8 cellular contexts compared by ENCODE assay signal in genomic region chr19:12880551-12881171, GRCh38. TPM values are rescaled to one million over a fixed set of nuclear protein-coding genes. Genes with fewer than 3 reads are reported as not detected.
DNase-seq lines count a peak whose midpoint lies in the region; ATAC-seq and TF ChIP-seq lines count a peak whose summit lies in the region.

No MANE protein-coding gene starts in this region.

- H4K20me1 ChIP-seq in osteoblast (ENCODE audit: insufficient read depth, low read length): no peaks in the 10 kb centered on the region

- intact Hi-C loops in activated CD8-positive, alpha-beta T cell treated with anti-CD3 and anti-CD28 coated beads for 36 hours (cut with micrococcal nuclease): loop anchor here (10.0 kb wide), 1 partner anchor 54 kb away; the partner anchor contains the start of genes CALR and FARSA

- H3K27ac ChIP-seq in foreskin keratinocyte (peak overlapping the region; percentile 76), osteoblast (ENCODE audit: low read depth, low read length) (no peak overlapping the region)

- H3K4me1 ChIP-seq in foreskin keratinocyte (no peaks in the 10 kb centered on the region), osteoblast (ENCODE audit: insufficient read depth, low read length) (peaks cover 6% of the 10 kb centered on the region)

- CTCF ChIA-PET in activated CD8-positive, alpha-beta T cell treated with anti-CD3 and anti-CD28 coated beads for 36 hours (lab: Charles Lee): interaction anchor here (1.0 to 9.0 kb wide), 9 partner anchors 8 to 123 kb away, joined by 3 to 67 read pairs (median 6); no protein-coding TSS in a partner anchor

- H3K4me1 Mint-ChIP-seq in activated CD8-positive, alpha-beta T cell treated with anti-CD3 and anti-CD28 coated beads for 36 hours (ENCODE audit: low read depth): peaks cover 16% of the 10 kb centered on the region

- peak overlapping the region; percentile 94 for H2AFZ ChIP-seq in osteoblast (ENCODE audit: low read length)

- H3K4me3 ChIP-seq in osteoblast (ENCODE audit: insufficient read depth, low read length): peak overlapping the region; percentile 83

- peaks cover 6% of the 10 kb centered on the region for H3K36me3 ChIP-seq in osteoblast (ENCODE audit: insufficient read depth, low read length)

- no peaks in the 10 kb centered on the region for H3K79me2 ChIP-seq in osteoblast (ENCODE audit: insufficient read depth, low read length)

- no peaks in the 10 kb centered on the region for H3K27me3 Mint-ChIP-seq in activated CD8-positive, alpha-beta T cell treated with anti-CD3 and anti-CD28 coated beads for 36 hours

- peak overlapping the region; percentile 88 for H3K27ac Mint-ChIP-seq in activated CD8-positive, alpha-beta T cell treated with anti-CD3 and anti-CD28 coated beads for 36 hours

- peaks cover 9% of the 10 kb centered on the region for H3K9me3 ChIP-seq in osteoblast (ENCODE audit: low read depth, low read length)

- POLR2A ChIA-PET in activated CD8-positive, alpha-beta T cell treated with anti-CD3 and anti-CD28 coated beads for 36 hours (lab: Charles Lee): interaction anchor here (1.1 to 2.6 kb wide), 4 partner anchors 8 to 58 kb away, joined by 3 to 9 read pairs (median 4); partner anchors contain the start of gene CALR

- peaks cover 7% of the 10 kb centered on the region for H3K9me3 Mint-ChIP-seq in activated CD8-positive, alpha-beta T cell treated with anti-CD3 and anti-CD28 coated beads for 36 hours

- ATAC-seq in HG03066 (IDR thresholded peaks at IDR 0.05; ENCODE audit: low read depth, unreplicated experiment) (peak; percentile 28), foreskin keratinocyte (peak; percentile 15)
- no peak for ATAC-seq in activated CD8-positive, alpha-beta T cell treated with anti-CD3 and anti-CD28 coated beads for 36 hours

- peaks cover 6% of the 10 kb centered on the region for H3K36me3 Mint-ChIP-seq in activated CD8-positive, alpha-beta T cell treated with anti-CD3 and anti-CD28 coated beads for 36 hours (ENCODE audit: low read depth)

- DNase-seq in activated CD4-positive, alpha-beta T cell treated with anti-CD3 and anti-CD28 coated beads for 48 hours: peak; percentile 21
- DNase-seq in activated CD4-positive, alpha-beta T cell treated with anti-CD3 and anti-CD28 coated beads for 4 hours: no peak
- DNase-seq in activated CD8-positive, alpha-beta T cell treated with anti-CD3 and anti-CD28 coated beads for 36 hours: peak; percentile 32
- DNase-seq in foreskin keratinocyte: peak in 1 of 2 donors; percentile 26
- DNase-seq in osteoblast (ENCODE audit: insufficient read length, low spot score, missing footprints): peak; percentile 95
- no peak for DNase-seq in HuH-7 (ENCODE audit: low spot score)
- DNase-seq in NCI-H1048 (lab: John Stamatoyannopoulos, UW): no peak

- H3K27me3 ChIP-seq in foreskin keratinocyte (no peaks in the 10 kb centered on the region), osteoblast (ENCODE audit: insufficient read depth, low read length) (peaks cover 14% of the 10 kb centered on the region)

- peak overlapping the region; percentile 90 for H3K4me3 Mint-ChIP-seq in activated CD8-positive, alpha-beta T cell treated with anti-CD3 and anti-CD28 coated beads for 36 hours

- peak overlapping the region; percentile 82 for H3K4me2 ChIP-seq in osteoblast (ENCODE audit: insufficient read depth, low read length)

- TF ChIP-seq CTCF in activated CD8-positive, alpha-beta T cell treated with anti-CD3 and anti-CD28 coated beads for 36 hours (IDR thresholded peaks at IDR 0.05): no peak
- TF ChIP-seq CTCF in foreskin keratinocyte (conservative IDR thresholded peaks at IDR 0.05): no peak
- TF ChIP-seq CTCF in osteoblast (IDR thresholded peaks at IDR 0.05; ENCODE audit: extremely low read depth, low read depth, low read length): no peak

RNA-seq across cellular contexts. Expression of gene DNASE2, which starts 0.6 kb away (rescaled TPM):
- 10 to 100 TPM; 22.3 to 26.1 TPM for total RNA-seq in activated CD8-positive, alpha-beta T cell treated with anti-CD3 and anti-CD28 coated beads for 36 hours
- total RNA-seq in foreskin keratinocyte: 28.2 and 36.3 TPM in 2 replicates
- polyA plus RNA-seq in foreskin keratinocyte: 36.1 and 44.0 TPM in 2 replicates
- 48.1 and 61.0 TPM in 2 replicates for total RNA-seq in osteoblast

RNA-seq across cellular contexts. Expression of gene KLF1, which starts 6.3 kb away (rescaled TPM):
- under 1 TPM; 0.32 to 0.38 TPM for total RNA-seq in activated CD8-positive, alpha-beta T cell treated with anti-CD3 and anti-CD28 coated beads for 36 hours
- total RNA-seq in foreskin keratinocyte: 0.11 TPM in 1 of 2 replicates, not detected in the other
- polyA plus RNA-seq in foreskin keratinocyte: 0.11 and 0.12 TPM in 2 replicates
- not detected in 2 replicates for total RNA-seq in osteoblast

RNA-seq across cellular contexts. Expression of gene GCDH, which starts 10.3 kb away (rescaled TPM):
- 10 to 100 TPM; 37.5 to 43.8 TPM for total RNA-seq in activated CD8-positive, alpha-beta T cell treated with anti-CD3 and anti-CD28 coated beads for 36 hours
- total RNA-seq in foreskin keratinocyte: 18.6 and 21.5 TPM in 2 replicates
- polyA plus RNA-seq in foreskin keratinocyte: 17.8 and 21.4 TPM in 2 replicates
- 23.0 and 31.1 TPM in 2 replicates for total RNA-seq in osteoblast

RNA-seq across cellular contexts. Expression of gene SYCE2, which starts 38.4 kb away (rescaled TPM):
- total RNA-seq in activated CD8-positive, alpha-beta T cell treated with anti-CD3 and anti-CD28 coated beads for 36 hours: 1 to 10 TPM; 3.0 to 4.4 TPM
- total RNA-seq in foreskin keratinocyte (0.32 and 0.37 TPM in 2 replicates), osteoblast (0.29 TPM in 1 of 2 replicates, not detected in the other)
- polyA plus RNA-seq in foreskin keratinocyte: 0.38 and 0.41 TPM in 2 replicates

RNA-seq across cellular contexts. Expression of gene MAST1, which starts 42.3 kb away (rescaled TPM):
- total RNA-seq in activated CD8-positive, alpha-beta T cell treated with anti-CD3 and anti-CD28 coated beads for 36 hours: 1 to 10 TPM; 2.4 to 3.0 TPM
- total RNA-seq in foreskin keratinocyte (0.10 and 0.21 TPM in 2 replicates), osteoblast (0.29 and 0.72 TPM in 2 replicates)
- 0.16 and 0.22 TPM in 2 replicates for polyA plus RNA-seq in foreskin keratinocyte

Comparison
In these comparisons a context has a peak if more than half of its experiments do, and no peak if none do; other contexts are left out.
1. DNase-seq: peak in activated CD4-positive, alpha-beta T cell treated with anti-CD3 and anti-CD28 coated beads for 48 hours (single experiment), activated CD8-positive, alpha-beta T cell treated with anti-CD3 and anti-CD28 coated beads for 36 hours (single experiment) and osteoblast (single experiment); none in activated CD4-positive, alpha-beta T cell treated with anti-CD3 and anti-CD28 coated beads for 4 hours (0 of 2), HuH-7 (single experiment) and NCI-H1048 (single experiment).